17 cellular contexts compared by ENCODE assay signal in genomic region chr17:27944546-27945332, GRCh38. TPM values are rescaled to one million over a fixed set of nuclear protein-coding genes. Genes with fewer than 3 reads are reported as not detected.
DNase-seq lines count a peak whose midpoint lies in the region; ATAC-seq, FAIRE-seq and TF ChIP-seq lines count a peak whose summit lies in the region.
"Had no signal": no experiment of that assay in that cellular context is flagged by ENCODE, and none has a peak within 500 bp of the region (broad histone marks: within the 10 kb centered on the region; RNA-seq: fewer than 3 reads in every experiment).

No MANE protein-coding gene starts in this region.

- peaks cover 4% of the 10 kb centered on the region for H3K27me3 ChIP-seq in keratinocyte (ENCODE audit: control insufficient read depth, extremely low read depth, insufficient read depth, low read length)
- no peaks in the 10 kb centered on the region for H3K27me3 ChIP-seq in MG63

- peak; percentile 59 for DNase-seq in GM12865 (ENCODE audit: low read depth)
- peak; percentile 55 for DNase-seq in NCI-H69 (lab: John Stamatoyannopoulos, UW)
- DNase-seq in keratinocyte (ENCODE audit: low read depth, low spot score), result no peak
- DNase-seq in MG63, result no peak
- DNase-seq in RKO (ENCODE audit: low spot score), result no peak
- no peak for DNase-seq in ACHN
- DNase-seq: activated CD4-positive, alpha-beta T cell treated with anti-CD3 and anti-CD28 coated beads, Interleukin-2, amount 50 U/mL, for 1 hour; activated naive CD8-positive, alpha-beta T cell treated with anti-CD3 and anti-CD28 coated beads for 36 hours; activated T-cell treated with anti-CD3 and anti-CD28 coated beads, Interleukin-2, amount 50 U/mL, for 24 hours; effector memory CD4-positive, alpha-beta T cell; naive thymus-derived CD4-positive, alpha-beta T cell; NCI-H1092; T-helper 2 cell had no signal

- no peak overlapping the region for H3K27ac ChIP-seq in keratinocyte (ENCODE audit: control insufficient read depth, insufficient read depth, low read length)
- H3K27ac ChIP-seq: prostate gland had no signal

- in situ Hi-C loops in ACHN (cut with HindIII; ENCODE audit: low pct_ligation_motif_present, low pct_unique_long_range_greater_than_20kb, low sequenced_read_pairs), result no loop called here

- no peaks in the 10 kb centered on the region for H3K9me3 ChIP-seq in keratinocyte (ENCODE audit: control insufficient read depth, low read depth, low read length)
- no peaks in the 10 kb centered on the region for H3K9me3 ChIP-seq in MG63
- H3K9me3 ChIP-seq: prostate gland had no signal

- dilution Hi-C loops in keratinocyte (cut with MboI; ENCODE audit: extremely low pct_ligation_motif_present, low sequenced_read_pairs), result no loop called here

- ATAC-seq in HG02759 (IDR thresholded peaks at IDR 0.05; ENCODE audit: unreplicated experiment) (peak; percentile 73), HG03378 (IDR thresholded peaks at IDR 0.05; ENCODE audit: unreplicated experiment) (no peak)
- ATAC-seq: naive thymus-derived CD4-positive, alpha-beta T cell; Right ventricle myocardium inferior had no signal

- H3K4me1 ChIP-seq in keratinocyte (ENCODE audit: control insufficient read depth, extremely low read depth, insufficient read depth, low read length), result peaks cover 7% of the 10 kb centered on the region
- H3K4me1 ChIP-seq: prostate gland had no signal

- TF ChIP-seq CTCF in GM12865 (IDR thresholded peaks at IDR 0.05; ENCODE audit: insufficient read depth, low read depth, low read length, missing control alignments), result no peak
- no peak for TF ChIP-seq CTCF in keratinocyte (optimal IDR thresholded peaks at IDR 0.05 in 1 of 3, IDR thresholded peaks at IDR 0.05 in 1 of 3, conservative IDR thresholded peaks at IDR 0.05 in 1 of 3; ENCODE audit: extremely low read depth in 1 of 3, insufficient read depth in 2 of 3, low read length in 3 of 3)

- H3K4me3 ChIP-seq in GM12865 (ENCODE audit: low read depth, low read length) (0 out of 2 replicates have a peak overlapping the region, but pooled peaks have one; percentile 5), keratinocyte (ENCODE audit: control insufficient read depth in 2 of 3, extremely low read depth in 1 of 3, insufficient read depth in 2 of 3, low read depth in 1 of 3, low read length in 3 of 3) (no peak overlapping the region), MG63 (no peak overlapping the region)
- H3K4me3 ChIP-seq: prostate gland had no signal

- no peak overlapping the region for H3K9ac ChIP-seq in keratinocyte (ENCODE audit: control insufficient read depth, extremely low read depth, insufficient read depth, low read length)

- H3K36me3 ChIP-seq in keratinocyte (ENCODE audit: control insufficient read depth in 2 of 2, extremely low read depth in 1 of 2, insufficient read depth in 2 of 2, low read length in 2 of 2) (no peaks in the 10 kb centered on the region), MG63 (no peaks in the 10 kb centered on the region)
- H3K36me3 ChIP-seq: prostate gland had no signal

- peak overlapping the region; percentile 29 for H2AFZ ChIP-seq in keratinocyte (ENCODE audit: control insufficient read depth, low read length)

- no peaks in the 10 kb centered on the region for H4K20me1 ChIP-seq in keratinocyte (ENCODE audit: control insufficient read depth, extremely low read depth, insufficient read depth, low read length)

- H3K4me2 ChIP-seq in keratinocyte (ENCODE audit: control insufficient read depth, extremely low read depth, insufficient read depth, low read depth, low read length), result peak overlapping the region; percentile 44

- no peaks in the 10 kb centered on the region for H3K79me2 ChIP-seq in keratinocyte (ENCODE audit: control insufficient read depth, insufficient read depth, low read length)

- FAIRE-seq in keratinocyte (lab: Jason Lieb, UNC), result no peak

- no peaks in the 10 kb centered on the region for H3K9me1 ChIP-seq in keratinocyte (ENCODE audit: control insufficient read depth, extremely low read depth, insufficient read depth, low read length)

RNA-seq across cellular contexts. Expression of gene LYRM9, which starts 51.6 kb away (rescaled TPM):
- 3.0 to 6.1 TPM (median 4.9 TPM) in 3 replicates for polyA plus RNA-seq in keratinocyte
- polyA plus RNA-seq in keratinocyte (2011; ENCODE audit: low read depth), result 0.72 TPM
- 3.7 and 4.3 TPM in 2 replicates for polyA plus RNA-seq in keratinocyte (2011; cell fraction: cytosol; rRNA removed)
- 6.8 and 12.5 TPM in 2 replicates for polyA plus RNA-seq in keratinocyte (2011; cell fraction: nucleus; rRNA removed)
- polyA plus RNA-seq in keratinocyte (2012; ENCODE audit: low replicate concordance), result 5.2 and 5.3 TPM in 2 replicates
- polyA minus RNA-seq in keratinocyte, result 1.1 to 3.2 TPM (median 1.4 TPM) in 3 replicates
- polyA minus RNA-seq in keratinocyte (2011; cell fraction: cytosol; rRNA and poly(A)+ RNA removed), result 10.4 TPM
- polyA minus RNA-seq in keratinocyte (2011; cell fraction: nucleus; rRNA and poly(A)+ RNA removed), result 1.7 and 2.3 TPM in 2 replicates
- total RNA-seq in MG63 (2014; rRNA removed; shearing (Covaris generic); ENCODE audit: low replicate concordance), result 1.1 and 7.2 TPM in 2 replicates

Comparison
In these comparisons a context has a peak if more than half of its experiments do, and no peak if none do; other contexts are left out.
1. DNase-seq: peak in GM12865 (single experiment) and NCI-H69 (single experiment); none in keratinocyte (single experiment), MG63 (single experiment), RKO (single experiment) and ACHN (single experiment).